33 cellular contexts compared by ENCODE assay signal in genomic region chr4:15711762-15712161, GRCh38.
"Had no signal": no experiment of that assay in that cellular context is flagged by ENCODE, and none has a peak within 500 bp of the region (broad histone marks: within the 10 kb centered on the region; RNA-seq: fewer than 3 reads in every experiment).

No MANE protein-coding gene starts in this region.

- ATAC-seq: activated CD8-positive, alpha-beta T cell treated with anti-CD3 and anti-CD28 coated beads for 36 hours had no signal

- H3K36me3 Mint-ChIP-seq: activated CD4-positive, alpha-beta memory T cell treated with anti-CD3 and anti-CD28 coated beads for 36 hours; activated naive CD4-positive, alpha-beta T cell treated with anti-CD3 and anti-CD28 coated beads, Interleukin-2, amount 10 ng/mL, durations not matched to agents 7 days and 5 days; activated naive CD4-positive, alpha-beta T cell treated with anti-CD3 and anti-CD28 coated beads, Interleukin-2, amount 50 U/mL, for 24 hours; brain had no signal

- H3K27ac Mint-ChIP-seq: activated B cell treated with CpG ODN at 0.5 μM for 24 hours; activated CD4-positive, alpha-beta memory T cell treated with anti-CD3 and anti-CD28 coated beads for 36 hours; activated CD4-positive, alpha-beta T cell treated with anti-CD3 and anti-CD28 coated beads, Interleukin-2, amount 10 ng/mL, durations not matched to agents 7 days and 5 days; activated CD8-positive, alpha-beta T cell treated with anti-CD3 and anti-CD28 coated beads for 36 hours; activated naive CD4-positive, alpha-beta T cell treated with anti-CD3 and anti-CD28 coated beads, Interleukin-2, amount 10 ng/mL, durations not matched to agents 7 days and 5 days; activated naive CD4-positive, alpha-beta T cell treated with anti-CD3 and anti-CD28 coated beads, Interleukin-2, amount 50 U/mL, for 24 hours; activated naive CD8-positive, alpha-beta T cell; activated T-cell treated with anti-CD3 and anti-CD28 coated beads, Interleukin-2, amount 50 U/mL, for 24 hours; activated T-helper 1 cell treated with anti-CD3 and anti-CD28 coated beads, Interleukin-12 subunit alpha, Interleukin-12 subunit beta, Interleukin-2, Interleukin-4 antibody, amounts not matched to agents 30 ng/mL and 10 ng/mL and 1 ng/mL, durations not matched to agents 14 hours and 24 hours and 36 hours; activated T-helper 2 cell treated with anti-CD3 and anti-CD28 coated beads, Interferon-gamma antibody, Interleukin-2, Interleukin-4, amounts not matched to agents 10 μg/mL and 5 μg/mL and 100 μg/mL, durations not matched to agents 14 hours and 24 hours and 36 hours; brain; T-helper 1 cell treated with Interleukin-12 subunit alpha and Interleukin-12 subunit beta and Interleukin-4 antibody, amounts not matched to agents 30 μg/mL and 1 μg/mL, for 36 hours; T-helper 2 cell treated with Interferon-gamma antibody and Interleukin-4, amounts not matched to agents 5 μg/mL and 100 μg/mL, for 36 hours had no signal

- H3K9me3 Mint-ChIP-seq: activated B cell treated with CpG ODN at 0.5 μM for 24 hours; activated CD4-positive, alpha-beta memory T cell treated with anti-CD3 and anti-CD28 coated beads for 36 hours; activated CD4-positive, alpha-beta T cell treated with anti-CD3 and anti-CD28 coated beads, Interleukin-2, amount 10 ng/mL, durations not matched to agents 7 days and 5 days; activated CD8-positive, alpha-beta T cell treated with anti-CD3 and anti-CD28 coated beads for 36 hours; activated naive CD4-positive, alpha-beta T cell treated with anti-CD3 and anti-CD28 coated beads, Interleukin-2, amount 10 ng/mL, durations not matched to agents 7 days and 5 days; activated naive CD4-positive, alpha-beta T cell treated with anti-CD3 and anti-CD28 coated beads, Interleukin-2, amount 50 U/mL, for 24 hours; activated T-cell treated with anti-CD3 and anti-CD28 coated beads, Interleukin-2, amount 50 U/mL, for 24 hours; activated T-helper 1 cell treated with anti-CD3 and anti-CD28 coated beads, Interleukin-12 subunit alpha, Interleukin-12 subunit beta, Interleukin-2, Interleukin-4 antibody, amounts not matched to agents 30 ng/mL and 10 ng/mL and 1 ng/mL, durations not matched to agents 14 hours and 24 hours and 36 hours; activated T-helper 2 cell treated with anti-CD3 and anti-CD28 coated beads, Interferon-gamma antibody, Interleukin-2, Interleukin-4, amounts not matched to agents 10 μg/mL and 5 μg/mL and 100 μg/mL, durations not matched to agents 14 hours and 24 hours and 36 hours; brain; central memory CD8-positive, alpha-beta T cell; T-helper 1 cell treated with Interleukin-12 subunit alpha and Interleukin-12 subunit beta and Interleukin-4 antibody, amounts not matched to agents 30 μg/mL and 1 μg/mL, for 36 hours; T-helper 2 cell treated with Interferon-gamma antibody and Interleukin-4, amounts not matched to agents 5 μg/mL and 100 μg/mL, for 36 hours had no signal

- H3K36me3 ChIP-seq: ascending aorta, cardiac muscle cell had no signal

- H3K9me3 ChIP-seq: ascending aorta had no signal

- H3K4me1 Mint-ChIP-seq: activated B cell treated with CpG ODN at 0.5 μM for 24 hours; activated CD4-positive, alpha-beta T cell treated with anti-CD3 and anti-CD28 coated beads, Interleukin-2, amount 10 ng/mL, durations not matched to agents 7 days and 5 days; activated naive CD4-positive, alpha-beta T cell treated with anti-CD3 and anti-CD28 coated beads, Interleukin-2, amount 10 ng/mL, durations not matched to agents 7 days and 5 days; activated naive CD4-positive, alpha-beta T cell treated with anti-CD3 and anti-CD28 coated beads, Interleukin-2, amount 50 U/mL, for 24 hours; central memory CD8-positive, alpha-beta T cell had no signal

- H3K27ac ChIP-seq: ascending aorta, cardiac muscle cell, VCaP had no signal

- DNase-seq: activated B cell treated with CpG ODN at 0.5 μM for 24 hours; activated CD4-positive, alpha-beta memory T cell treated with anti-CD3 and anti-CD28 coated beads for 36 hours; activated CD4-positive, alpha-beta T cell treated with anti-CD3 and anti-CD28 coated beads for 48 hours; activated CD4-positive, alpha-beta T cell treated with anti-CD3 and anti-CD28 coated beads, Interleukin-2, amount 10 ng/mL, durations not matched to agents 7 days and 5 days; activated CD4-positive, CD25-positive, alpha-beta regulatory T cell treated with anti-CD3 and anti-CD28 coated beads, Interleukin-2, amount 50 U/mL, for 72 hours; activated CD8-positive, alpha-beta memory T cell treated with anti-CD3 and anti-CD28 coated beads, Interleukin-2, amount 50 U/mL, for 4 hours; activated CD8-positive, alpha-beta T cell treated with anti-CD3 and anti-CD28 coated beads for 36 hours; activated effector memory CD4-positive, alpha-beta T cell treated with Interleukin-2 at 50 U/mL for 16 hours; activated gamma-delta T cell; activated naive CD4-positive, alpha-beta T cell treated with anti-CD3 and anti-CD28 coated beads, Interleukin-2, amount 10 ng/mL, durations not matched to agents 7 days and 5 days; activated naive CD4-positive, alpha-beta T cell treated with Interleukin-2 at 50 U/mL for 16 hours; activated T-cell treated with anti-CD3 and anti-CD28 coated beads for 4 hours; activated T-cell treated with anti-CD3 and anti-CD28 coated beads, Interleukin-2, amount 50 U/mL, for 24 hours; activated T-cell treated with anti-CD3 and anti-CD28 coated beads, Interleukin-2, amount 50 U/mL, for 48 hours; amygdala; anterior cingulate cortex; caudate nucleus; cerebellar nuclear complex; SW 1271; T-helper 1 cell; T-helper 2 cell; T-helper 9 cell had no signal

- H3K27me3 Mint-ChIP-seq: activated B cell treated with CpG ODN at 0.5 μM for 24 hours; activated CD4-positive, alpha-beta memory T cell treated with anti-CD3 and anti-CD28 coated beads for 36 hours; activated CD4-positive, alpha-beta T cell treated with anti-CD3 and anti-CD28 coated beads, Interleukin-2, amount 10 ng/mL, durations not matched to agents 7 days and 5 days; activated CD8-positive, alpha-beta T cell treated with anti-CD3 and anti-CD28 coated beads for 36 hours; activated naive CD4-positive, alpha-beta T cell treated with anti-CD3 and anti-CD28 coated beads, Interleukin-2, amount 10 ng/mL, durations not matched to agents 7 days and 5 days; activated naive CD4-positive, alpha-beta T cell treated with anti-CD3 and anti-CD28 coated beads, Interleukin-2, amount 50 U/mL, for 24 hours; activated naive CD8-positive, alpha-beta T cell; activated T-cell treated with anti-CD3 and anti-CD28 coated beads, Interleukin-2, amount 50 U/mL, for 24 hours; brain had no signal

- H3K27me3 ChIP-seq: ascending aorta, cardiac muscle cell had no signal

- H3K4me3 Mint-ChIP-seq: activated B cell treated with CpG ODN at 0.5 μM for 24 hours; activated CD4-positive, alpha-beta memory T cell treated with anti-CD3 and anti-CD28 coated beads for 36 hours; activated CD4-positive, alpha-beta T cell treated with anti-CD3 and anti-CD28 coated beads, Interleukin-2, amount 10 ng/mL, durations not matched to agents 7 days and 5 days; activated CD8-positive, alpha-beta T cell treated with anti-CD3 and anti-CD28 coated beads for 36 hours; activated naive CD4-positive, alpha-beta T cell treated with anti-CD3 and anti-CD28 coated beads, Interleukin-2, amount 10 ng/mL, durations not matched to agents 7 days and 5 days; activated naive CD4-positive, alpha-beta T cell treated with anti-CD3 and anti-CD28 coated beads, Interleukin-2, amount 50 U/mL, for 24 hours; activated naive CD8-positive, alpha-beta T cell; activated T-cell treated with anti-CD3 and anti-CD28 coated beads, Interleukin-2, amount 50 U/mL, for 24 hours; activated T-helper 1 cell treated with anti-CD3 and anti-CD28 coated beads, Interleukin-12 subunit alpha, Interleukin-12 subunit beta, Interleukin-2, Interleukin-4 antibody, amounts not matched to agents 30 ng/mL and 10 ng/mL and 1 ng/mL, durations not matched to agents 14 hours and 24 hours and 36 hours; brain; central memory CD8-positive, alpha-beta T cell; T-helper 1 cell treated with Interleukin-12 subunit alpha and Interleukin-12 subunit beta and Interleukin-4 antibody, amounts not matched to agents 30 μg/mL and 1 μg/mL, for 36 hours; T-helper 2 cell treated with Interferon-gamma antibody and Interleukin-4, amounts not matched to agents 5 μg/mL and 100 μg/mL, for 36 hours had no signal

- H3K4me3 ChIP-seq: ascending aorta, cardiac muscle cell had no signal
